15 cellular contexts compared by ENCODE assay signal in the genomic region with DNA sequence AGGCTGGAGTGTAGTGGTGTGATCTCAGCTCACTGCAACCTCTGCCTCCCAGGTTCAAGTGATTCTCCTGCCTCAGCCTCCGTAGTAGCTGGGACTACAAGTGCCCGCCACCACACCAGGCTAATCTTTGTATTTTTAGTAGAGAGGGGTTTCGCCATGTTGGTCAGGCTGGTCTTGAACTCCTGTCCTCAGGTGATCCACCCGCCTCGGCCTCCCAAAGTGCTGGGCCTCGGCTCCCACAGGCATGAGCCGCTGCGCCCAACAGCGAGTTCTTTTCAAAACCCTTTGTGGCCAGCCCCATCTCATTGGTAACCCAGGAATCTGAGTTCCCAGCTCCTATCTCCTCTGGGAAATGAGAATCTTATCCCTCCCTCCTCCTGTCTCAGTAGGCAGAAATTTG. TPM values are rescaled to one million over a fixed set of nuclear protein-coding genes. Genes with fewer than 3 reads are reported as not detected.
DNase-seq lines count a peak whose midpoint lies in the region; ATAC-seq, FAIRE-seq and TF ChIP-seq lines count a peak whose summit lies in the region.
"Not testable (repeated sequence)": the region's sequence is repeated elsewhere in the genome, so short reads cannot be mapped to it uniquely, and the experiment has no call there.
"Had no signal": no experiment of that assay in that cellular context is flagged by ENCODE, and none has a peak within 500 bp of the region (broad histone marks: within the 10 kb centered on the region; RNA-seq: fewer than 3 reads in every experiment).

No MANE protein-coding gene starts in this region.

- H3K4me1 ChIP-seq in BLaER1 (peaks cover 61% of the 10 kb centered on the region), mononuclear cell (ENCODE audit: insufficient read depth, low read length) (peaks cover 75% of the 10 kb centered on the region), thoracic aorta (ENCODE audit: control insufficient read depth in 1 of 2, low read depth in 2 of 2) (peaks cover 13 to 25% of the 10 kb centered on the region in 2 donors)
- H3K4me1 ChIP-seq in HEK293 (ENCODE audit: control insufficient read depth, insufficient read depth, low read length); kidney (ENCODE audit: control insufficient read depth in 1 of 2, insufficient read depth in 1 of 2, low read depth in 1 of 2, low read length in 2 of 2): not testable (repeated sequence)

- POLR2A ChIA-PET in HEK293 (lab: Yijun Ruan, JAX); RWPE1 (lab: Yijun Ruan, JAX; ENCODE audit: low non-redundant PET): not testable (repeated sequence)

- H3K4me2 ChIP-seq in BLaER1: not testable (repeated sequence)

- DNase-seq in RWPE1 (ENCODE audit: low spot score); thoracic aorta (ENCODE audit: low spot score): not testable (repeated sequence)
- peak; percentile 22 for DNase-seq in kidney

- peak overlapping the region; percentile 93 for H3K27ac Mint-ChIP-seq in dendritic cell treated with granulocyte-macrophage colony-stimulating factor and Interleukin-4, amounts not matched to agents 40 ng/mL and 50 ng/mL, for 4 days

- not testable (repeated sequence) for FAIRE-seq in kidney (lab: Jason Lieb, UNC)

- H3K4me1 Mint-ChIP-seq in dendritic cell treated with granulocyte-macrophage colony-stimulating factor and Interleukin-4, amounts not matched to agents 40 ng/mL and 50 ng/mL, for 4 days (ENCODE audit: low read depth): peaks cover 76% of the 10 kb centered on the region

- H3K9me3 ChIP-seq in BLaER1; HEK293 (ENCODE audit: control insufficient read depth, insufficient read depth, low read depth, low read length); kidney (ENCODE audit: control insufficient read depth in 1 of 2, low read length in 2 of 2); mononuclear cell (ENCODE audit: low read depth, low read length); thoracic aorta: not testable (repeated sequence)

- H3K27ac ChIP-seq in BLaER1 (peak overlapping the region; percentile 62; the same call in 1 of the 2 replicates), RWPE1 (peak overlapping the region; percentile 54)
- H3K27ac ChIP-seq in HEK293 (ENCODE audit: extremely low read depth, low read depth, low read length); kidney (ENCODE audit: low read depth in 2 of 2, low read length in 2 of 2); thoracic aorta: not testable (repeated sequence)

- not testable (repeated sequence) for H3K36me3 ChIP-seq in BLaER1; HEK293 (ENCODE audit: control insufficient read depth in 2 of 2, insufficient read depth in 1 of 2, low read length in 2 of 2); kidney (ENCODE audit: control insufficient read depth in 1 of 2, insufficient read depth in 2 of 2, low read length in 2 of 2); thoracic aorta

- H3K36me3 Mint-ChIP-seq in dendritic cell treated with granulocyte-macrophage colony-stimulating factor and Interleukin-4, amounts not matched to agents 40 ng/mL and 50 ng/mL, for 4 days (ENCODE audit: low read depth): peaks cover 54% of the 10 kb centered on the region

- peak overlapping the region; percentile 89 for H3K4me3 Mint-ChIP-seq in dendritic cell treated with granulocyte-macrophage colony-stimulating factor and Interleukin-4, amounts not matched to agents 40 ng/mL and 50 ng/mL, for 4 days

- intact Hi-C loops in dendritic cell treated with granulocyte-macrophage colony-stimulating factor and Interleukin-4, amounts not matched to agents 40 ng/mL and 50 ng/mL, for 4 days (cut with micrococcal nuclease): loop anchor here (5.0 kb wide), 1 partner anchor 38 kb away; a partner anchor contains a TSS
- intact Hi-C loops in kidney (cut with DNase I): not testable (repeated sequence)

- not testable (repeated sequence) for H4K20me1 ChIP-seq in BLaER1

- H3K9me3 Mint-ChIP-seq in dendritic cell treated with granulocyte-macrophage colony-stimulating factor and Interleukin-4, amounts not matched to agents 40 ng/mL and 50 ng/mL, for 4 days: not testable (repeated sequence)

- CTCF ChIA-PET in HEK293 (lab: Yijun Ruan, JAX): interaction anchor here (0.6 to 0.9 kb wide), 2 partner anchors 68 to 305 kb away, joined by 3 to 4 read pairs; no protein-coding TSS in a partner anchor
- CTCF ChIA-PET in RWPE1 (lab: Yijun Ruan, JAX): not testable (repeated sequence)

- not testable (repeated sequence) for H3K27me3 Mint-ChIP-seq in dendritic cell treated with granulocyte-macrophage colony-stimulating factor and Interleukin-4, amounts not matched to agents 40 ng/mL and 50 ng/mL, for 4 days

- H3K27me3 ChIP-seq in BLaER1: peaks cover 39% of the 10 kb centered on the region
- H3K27me3 ChIP-seq in mononuclear cell (ENCODE audit: insufficient read depth, low read length); thoracic aorta (replicated peaks; ENCODE audit: insufficient read depth): not testable (repeated sequence)

- not testable (repeated sequence) for TF ChIP-seq CTCF in HEK293 (tag by site-specific recombination; IDR thresholded peaks at IDR 0.05); RWPE1 (conservative IDR thresholded peaks at IDR 0.05; ENCODE audit: low read depth); kidney (IDR thresholded peaks at IDR 0.05; ENCODE audit: borderline replicate concordance, extremely low read depth, insufficient read depth); thoracic aorta (IDR thresholded peaks at IDR 0.05)

- H3K9ac ChIP-seq in BLaER1; kidney (ENCODE audit: low read length in 2 of 2): not testable (repeated sequence)

- ATAC-seq in thoracic aorta (ENCODE audit: insufficient number of reproducible peaks, low FRiP score, low read depth): not testable (repeated sequence)

- H3K4me3 ChIP-seq in BLaER1; HEK293 (ENCODE audit: low read depth, low read length); kidney (ENCODE audit: low read length in 2 of 2): not testable (repeated sequence)
- H3K4me3 ChIP-seq in mononuclear cell (ENCODE audit: low read length) (peak overlapping the region; percentile 48), thoracic aorta (peak overlapping the region; percentile 52)

TF ChIP-seq in HEK293, 187 proteins besides CTCF, POLR2A, EP300 and RAD21:
- TF ChIP-seq ZBTB20 (tag by site-specific recombination; IDR thresholded peaks at IDR 0.05): 0 out of 2 replicates have a peak, but pooled peaks have one; percentile 30

RNA-seq across cellular contexts. Expression of a gene that starts 0.7 kb away (rescaled TPM):
- total RNA-seq in kidney (5.1 TPM), mononuclear cell (8.7 TPM), thoracic aorta (1 to 10 TPM; 4.6 to 8.0 TPM)
- polyA plus RNA-seq in kidney (ENCODE audit: insufficient read depth, low read depth, low replicate concordance): 0.77 TPM
- total RNA-seq: CD4-positive, CD25-positive, alpha-beta regulatory T cell; G401; GM12878; HT-29 had no signal

RNA-seq across cellular contexts. Expression of a gene that starts 2.8 kb away (rescaled TPM):
- total RNA-seq in kidney (132 TPM), mononuclear cell (6.9 TPM), thoracic aorta (10 to 100 TPM; 13.0 to 16.6 TPM)
- polyA plus RNA-seq in kidney (ENCODE audit: insufficient read depth, low read depth, low replicate concordance): 1,006 TPM

RNA-seq across cellular contexts. Expression of a gene that starts 15.6 kb away (rescaled TPM):
- 19.2 TPM for total RNA-seq in kidney
- 31.6 TPM for polyA plus RNA-seq in kidney (ENCODE audit: insufficient read depth, low read depth, low replicate concordance)
- 5.7 TPM for total RNA-seq in mononuclear cell
- total RNA-seq in thoracic aorta: 1 to 10 TPM; 8.7 to 8.8 TPM

RNA-seq across cellular contexts. Expression of a gene that starts 15.7 kb away (rescaled TPM):
- total RNA-seq in kidney: 57.2 TPM
- 55.9 TPM for polyA plus RNA-seq in kidney (ENCODE audit: insufficient read depth, low read depth, low replicate concordance)
- 27.8 TPM for total RNA-seq in mononuclear cell
- total RNA-seq in thoracic aorta: 10 to 100 TPM; 48.2 to 54.3 TPM

RNA-seq across cellular contexts. Expression of a gene that starts 18.7 kb away (rescaled TPM):
- total RNA-seq in kidney (not detected), mononuclear cell (0.21 TPM), thoracic aorta (not detected)
- polyA plus RNA-seq in kidney (ENCODE audit: insufficient read depth, low read depth, low replicate concordance): not detected
- total RNA-seq: CD4-positive, CD25-positive, alpha-beta regulatory T cell; CD8-positive, alpha-beta memory T cell; G401; GM12878; H7; HT-29 had no signal
- polyA plus RNA-seq: A549; BJ; CD4-positive, CD25-positive, alpha-beta regulatory T cell; CD8-positive, alpha-beta memory T cell; GM12878 had no signal
